In the genomic region with DNA sequence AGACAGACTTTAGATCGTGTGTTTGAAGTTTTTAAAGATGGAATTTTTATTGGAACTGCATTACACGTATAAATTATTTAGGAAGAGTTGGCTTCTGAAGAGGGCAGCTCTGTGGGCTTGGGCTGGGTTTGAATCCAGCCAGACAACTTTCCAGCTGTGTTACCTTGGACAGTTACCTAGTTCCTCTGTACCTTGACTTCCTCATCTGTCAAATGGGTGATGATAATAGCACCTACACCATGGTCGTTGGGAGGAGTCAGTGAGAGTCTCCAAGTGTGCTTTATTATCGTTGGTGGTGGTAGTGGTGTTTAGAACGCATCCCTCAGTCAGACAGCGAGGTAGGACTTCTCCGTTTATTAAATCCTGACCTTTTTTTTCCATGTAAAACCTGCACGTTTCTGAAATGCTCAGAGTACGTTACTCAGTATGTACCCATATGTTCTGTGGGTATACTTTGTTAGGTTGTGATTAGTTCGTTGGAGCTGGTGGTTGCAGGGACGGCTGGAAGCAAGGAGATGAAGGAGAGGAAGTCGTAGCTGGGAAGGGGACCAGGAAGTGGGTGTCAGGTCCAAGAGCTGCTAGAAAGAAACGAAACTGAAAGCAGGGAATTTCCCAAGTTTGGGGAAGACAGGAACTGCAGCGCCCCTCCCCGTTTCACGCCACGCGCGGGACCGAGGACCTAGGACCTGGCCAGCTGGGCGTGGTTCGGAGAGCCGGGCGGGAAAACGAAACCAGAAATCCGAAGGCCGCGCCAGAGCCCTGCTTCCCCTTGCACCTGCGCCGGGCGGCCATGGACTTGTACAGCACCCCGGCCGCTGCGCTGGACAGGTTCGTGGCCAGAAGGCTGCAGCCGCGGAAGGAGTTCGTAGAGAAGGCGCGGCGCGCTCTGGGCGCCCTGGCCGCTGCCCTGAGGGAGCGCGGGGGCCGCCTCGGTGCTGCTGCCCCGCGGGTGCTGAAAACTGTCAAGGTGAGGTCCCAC, we compare ENCODE assay signal across 1 cellular context.
A peak's percentile ranks its signal among the peaks of the same experiment; 100 is the strongest.
TF ChIP-seq lines count a peak whose summit lies in the region.

A gene with protein sequence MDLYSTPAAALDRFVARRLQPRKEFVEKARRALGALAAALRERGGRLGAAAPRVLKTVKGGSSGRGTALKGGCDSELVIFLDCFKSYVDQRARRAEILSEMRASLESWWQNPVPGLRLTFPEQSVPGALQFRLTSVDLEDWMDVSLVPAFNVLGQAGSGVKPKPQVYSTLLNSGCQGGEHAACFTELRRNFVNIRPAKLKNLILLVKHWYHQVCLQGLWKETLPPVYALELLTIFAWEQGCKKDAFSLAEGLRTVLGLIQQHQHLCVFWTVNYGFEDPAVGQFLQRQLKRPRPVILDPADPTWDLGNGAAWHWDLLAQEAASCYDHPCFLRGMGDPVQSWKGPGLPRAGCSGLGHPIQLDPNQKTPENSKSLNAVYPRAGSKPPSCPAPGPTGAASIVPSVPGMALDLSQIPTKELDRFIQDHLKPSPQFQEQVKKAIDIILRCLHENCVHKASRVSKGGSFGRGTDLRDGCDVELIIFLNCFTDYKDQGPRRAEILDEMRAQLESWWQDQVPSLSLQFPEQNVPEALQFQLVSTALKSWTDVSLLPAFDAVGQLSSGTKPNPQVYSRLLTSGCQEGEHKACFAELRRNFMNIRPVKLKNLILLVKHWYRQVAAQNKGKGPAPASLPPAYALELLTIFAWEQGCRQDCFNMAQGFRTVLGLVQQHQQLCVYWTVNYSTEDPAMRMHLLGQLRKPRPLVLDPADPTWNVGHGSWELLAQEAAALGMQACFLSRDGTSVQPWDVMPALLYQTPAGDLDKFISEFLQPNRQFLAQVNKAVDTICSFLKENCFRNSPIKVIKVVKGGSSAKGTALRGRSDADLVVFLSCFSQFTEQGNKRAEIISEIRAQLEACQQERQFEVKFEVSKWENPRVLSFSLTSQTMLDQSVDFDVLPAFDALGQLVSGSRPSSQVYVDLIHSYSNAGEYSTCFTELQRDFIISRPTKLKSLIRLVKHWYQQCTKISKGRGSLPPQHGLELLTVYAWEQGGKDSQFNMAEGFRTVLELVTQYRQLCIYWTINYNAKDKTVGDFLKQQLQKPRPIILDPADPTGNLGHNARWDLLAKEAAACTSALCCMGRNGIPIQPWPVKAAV (plus strand): TSS at position 734 of the 979 bp plus-strand sequence. CDS start 57 bp downstream, at position 791.

TF ChIP-seq in HEK293, 187 proteins besides CTCF, POLR2A, EP300 and RAD21 (continued from another document and continues in another):
- TF ChIP-seq, protein P1, sequence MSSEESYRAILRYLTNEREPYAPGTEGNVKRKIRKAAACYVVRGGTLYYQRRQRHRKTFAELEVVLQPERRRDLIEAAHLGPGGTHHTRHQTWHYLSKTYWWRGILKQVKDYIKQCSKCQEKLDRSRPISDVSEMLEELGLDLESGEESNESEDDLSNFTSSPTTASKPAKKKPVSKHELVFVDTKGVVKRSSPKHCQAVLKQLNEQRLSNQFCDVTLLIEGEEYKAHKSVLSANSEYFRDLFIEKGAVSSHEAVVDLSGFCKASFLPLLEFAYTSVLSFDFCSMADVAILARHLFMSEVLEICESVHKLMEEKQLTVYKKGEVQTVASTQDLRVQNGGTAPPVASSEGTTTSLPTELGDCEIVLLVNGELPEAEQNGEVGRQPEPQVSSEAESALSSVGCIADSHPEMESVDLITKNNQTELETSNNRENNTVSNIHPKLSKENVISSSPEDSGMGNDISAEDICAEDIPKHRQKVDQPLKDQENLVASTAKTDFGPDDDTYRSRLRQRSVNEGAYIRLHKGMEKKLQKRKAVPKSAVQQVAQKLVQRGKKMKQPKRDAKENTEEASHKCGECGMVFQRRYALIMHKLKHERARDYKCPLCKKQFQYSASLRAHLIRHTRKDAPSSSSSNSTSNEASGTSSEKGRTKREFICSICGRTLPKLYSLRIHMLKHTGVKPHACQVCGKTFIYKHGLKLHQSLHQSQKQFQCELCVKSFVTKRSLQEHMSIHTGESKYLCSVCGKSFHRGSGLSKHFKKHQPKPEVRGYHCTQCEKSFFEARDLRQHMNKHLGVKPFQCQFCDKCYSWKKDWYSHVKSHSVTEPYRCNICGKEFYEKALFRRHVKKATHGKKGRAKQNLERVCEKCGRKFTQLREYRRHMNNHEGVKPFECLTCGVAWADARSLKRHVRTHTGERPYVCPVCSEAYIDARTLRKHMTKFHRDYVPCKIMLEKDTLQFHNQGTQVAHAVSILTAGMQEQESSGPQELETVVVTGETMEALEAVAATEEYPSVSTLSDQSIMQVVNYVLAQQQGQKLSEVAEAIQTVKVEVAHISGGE (tag by site-specific recombination; conservative IDR thresholded peaks at IDR 0.05; ENCODE audit: low read depth): peak; percentile 59
- TF ChIP-seq ZNF626 (tag by site-specific recombination; IDR thresholded peaks at IDR 0.05): no peak
- no peak for TF ChIP-seq ZNF624 (tag by site-specific recombination; IDR thresholded peaks at IDR 0.05)
- TF ChIP-seq, protein P2, sequence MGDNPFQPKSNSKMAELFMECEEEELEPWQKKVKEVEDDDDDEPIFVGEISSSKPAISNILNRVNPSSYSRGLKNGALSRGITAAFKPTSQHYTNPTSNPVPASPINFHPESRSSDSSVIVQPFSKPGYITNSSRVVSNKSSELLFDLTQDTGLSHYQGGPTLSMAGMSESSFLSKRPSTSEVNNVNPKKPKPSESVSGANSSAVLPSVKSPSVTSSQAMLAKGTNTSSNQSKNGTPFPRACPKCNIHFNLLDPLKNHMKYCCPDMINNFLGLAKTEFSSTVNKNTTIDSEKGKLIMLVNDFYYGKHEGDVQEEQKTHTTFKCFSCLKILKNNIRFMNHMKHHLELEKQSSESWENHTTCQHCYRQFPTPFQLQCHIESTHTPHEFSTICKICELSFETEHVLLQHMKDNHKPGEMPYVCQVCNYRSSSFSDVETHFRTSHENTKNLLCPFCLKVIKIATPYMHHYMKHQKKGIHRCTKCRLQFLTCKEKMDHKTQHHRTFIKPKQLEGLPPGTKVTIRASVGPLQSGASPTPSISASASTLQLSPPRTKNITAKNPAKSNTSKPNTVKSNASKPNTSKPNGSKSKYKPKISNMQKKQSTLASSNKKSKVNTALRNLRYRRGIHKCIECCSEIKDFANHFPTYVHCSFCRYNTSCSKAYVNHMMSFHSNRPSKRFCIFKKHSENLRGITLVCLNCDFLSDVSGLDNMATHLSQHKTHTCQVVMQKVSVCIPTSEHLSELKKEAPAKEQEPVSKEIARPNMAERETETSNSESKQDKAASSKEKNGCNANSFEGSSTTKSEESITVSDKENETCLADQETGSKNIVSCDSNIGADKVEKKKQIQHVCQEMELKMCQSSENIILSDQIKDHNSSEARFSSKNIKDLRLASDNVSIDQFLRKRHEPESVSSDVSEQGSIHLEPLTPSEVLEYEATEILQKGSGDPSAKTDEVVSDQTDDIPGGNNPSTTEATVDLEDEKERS (tag by site-specific recombination; IDR thresholded peaks at IDR 0.05): no peak
- no peak for TF ChIP-seq ZNF837 (tag by site-specific recombination; IDR thresholded peaks at IDR 0.05)
- no peak; the same call in 1 of the 2 replicates for TF ChIP-seq ZNF707 (tag by site-specific recombination; IDR thresholded peaks at IDR 0.05)
- TF ChIP-seq, protein P3, sequence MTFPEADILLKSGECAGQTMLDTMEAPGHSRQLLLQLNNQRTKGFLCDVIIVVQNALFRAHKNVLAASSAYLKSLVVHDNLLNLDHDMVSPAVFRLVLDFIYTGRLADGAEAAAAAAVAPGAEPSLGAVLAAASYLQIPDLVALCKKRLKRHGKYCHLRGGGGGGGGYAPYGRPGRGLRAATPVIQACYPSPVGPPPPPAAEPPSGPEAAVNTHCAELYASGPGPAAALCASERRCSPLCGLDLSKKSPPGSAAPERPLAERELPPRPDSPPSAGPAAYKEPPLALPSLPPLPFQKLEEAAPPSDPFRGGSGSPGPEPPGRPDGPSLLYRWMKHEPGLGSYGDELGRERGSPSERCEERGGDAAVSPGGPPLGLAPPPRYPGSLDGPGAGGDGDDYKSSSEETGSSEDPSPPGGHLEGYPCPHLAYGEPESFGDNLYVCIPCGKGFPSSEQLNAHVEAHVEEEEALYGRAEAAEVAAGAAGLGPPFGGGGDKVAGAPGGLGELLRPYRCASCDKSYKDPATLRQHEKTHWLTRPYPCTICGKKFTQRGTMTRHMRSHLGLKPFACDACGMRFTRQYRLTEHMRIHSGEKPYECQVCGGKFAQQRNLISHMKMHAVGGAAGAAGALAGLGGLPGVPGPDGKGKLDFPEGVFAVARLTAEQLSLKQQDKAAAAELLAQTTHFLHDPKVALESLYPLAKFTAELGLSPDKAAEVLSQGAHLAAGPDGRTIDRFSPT (tag by site-specific recombination; IDR thresholded peaks at IDR 0.05): no peak
- TF ChIP-seq KLF8 (tag by site-specific recombination; IDR thresholded peaks at IDR 0.05): peak; percentile 32; the same call in 1 of the 2 replicates
- TF ChIP-seq, protein P4, sequence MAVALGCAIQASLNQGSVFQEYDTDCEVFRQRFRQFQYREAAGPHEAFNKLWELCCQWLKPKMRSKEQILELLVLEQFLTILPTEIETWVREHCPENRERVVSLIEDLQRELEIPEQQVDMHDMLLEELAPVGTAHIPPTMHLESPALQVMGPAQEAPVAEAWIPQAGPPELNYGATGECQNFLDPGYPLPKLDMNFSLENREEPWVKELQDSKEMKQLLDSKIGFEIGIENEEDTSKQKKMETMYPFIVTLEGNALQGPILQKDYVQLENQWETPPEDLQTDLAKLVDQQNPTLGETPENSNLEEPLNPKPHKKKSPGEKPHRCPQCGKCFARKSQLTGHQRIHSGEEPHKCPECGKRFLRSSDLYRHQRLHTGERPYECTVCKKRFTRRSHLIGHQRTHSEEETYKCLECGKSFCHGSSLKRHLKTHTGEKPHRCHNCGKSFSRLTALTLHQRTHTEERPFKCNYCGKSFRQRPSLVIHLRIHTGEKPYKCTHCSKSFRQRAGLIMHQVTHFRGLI (tag by site-specific recombination; IDR thresholded peaks at IDR 0.05): no peak
- no peak for TF ChIP-seq ZNF221 (tag by site-specific recombination; IDR thresholded peaks at IDR 0.05; ENCODE audit: borderline replicate concordance)
- TF ChIP-seq ZXDB (tag by site-specific recombination; IDR thresholded peaks at IDR 0.05): 0 out of 2 replicates have a peak, but pooled peaks have one; percentile 32
- peak; percentile 58 for TF ChIP-seq KLF16 (tag by site-specific recombination; IDR thresholded peaks at IDR 0.05)
- TF ChIP-seq, protein P5, sequence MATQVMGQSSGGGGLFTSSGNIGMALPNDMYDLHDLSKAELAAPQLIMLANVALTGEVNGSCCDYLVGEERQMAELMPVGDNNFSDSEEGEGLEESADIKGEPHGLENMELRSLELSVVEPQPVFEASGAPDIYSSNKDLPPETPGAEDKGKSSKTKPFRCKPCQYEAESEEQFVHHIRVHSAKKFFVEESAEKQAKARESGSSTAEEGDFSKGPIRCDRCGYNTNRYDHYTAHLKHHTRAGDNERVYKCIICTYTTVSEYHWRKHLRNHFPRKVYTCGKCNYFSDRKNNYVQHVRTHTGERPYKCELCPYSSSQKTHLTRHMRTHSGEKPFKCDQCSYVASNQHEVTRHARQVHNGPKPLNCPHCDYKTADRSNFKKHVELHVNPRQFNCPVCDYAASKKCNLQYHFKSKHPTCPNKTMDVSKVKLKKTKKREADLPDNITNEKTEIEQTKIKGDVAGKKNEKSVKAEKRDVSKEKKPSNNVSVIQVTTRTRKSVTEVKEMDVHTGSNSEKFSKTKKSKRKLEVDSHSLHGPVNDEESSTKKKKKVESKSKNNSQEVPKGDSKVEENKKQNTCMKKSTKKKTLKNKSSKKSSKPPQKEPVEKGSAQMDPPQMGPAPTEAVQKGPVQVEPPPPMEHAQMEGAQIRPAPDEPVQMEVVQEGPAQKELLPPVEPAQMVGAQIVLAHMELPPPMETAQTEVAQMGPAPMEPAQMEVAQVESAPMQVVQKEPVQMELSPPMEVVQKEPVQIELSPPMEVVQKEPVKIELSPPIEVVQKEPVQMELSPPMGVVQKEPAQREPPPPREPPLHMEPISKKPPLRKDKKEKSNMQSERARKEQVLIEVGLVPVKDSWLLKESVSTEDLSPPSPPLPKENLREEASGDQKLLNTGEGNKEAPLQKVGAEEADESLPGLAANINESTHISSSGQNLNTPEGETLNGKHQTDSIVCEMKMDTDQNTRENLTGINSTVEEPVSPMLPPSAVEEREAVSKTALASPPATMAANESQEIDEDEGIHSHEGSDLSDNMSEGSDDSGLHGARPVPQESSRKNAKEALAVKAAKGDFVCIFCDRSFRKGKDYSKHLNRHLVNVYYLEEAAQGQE (tag by site-specific recombination; IDR thresholded peaks at IDR 0.05): 0 out of 2 replicates have a peak, but pooled peaks have one; percentile 22
- peak; percentile 69 for TF ChIP-seq KLF1 (tag by site-specific recombination; IDR thresholded peaks at IDR 0.05)
- TF ChIP-seq ZSCAN16 (tag by site-specific recombination; IDR thresholded peaks at IDR 0.05): no peak
- TF ChIP-seq BCL11A (tag by site-specific recombination; IDR thresholded peaks at IDR 0.05; ENCODE audit: low read depth): peak; percentile 38; the same call in 1 of the 2 replicates
- TF ChIP-seq, protein P6, sequence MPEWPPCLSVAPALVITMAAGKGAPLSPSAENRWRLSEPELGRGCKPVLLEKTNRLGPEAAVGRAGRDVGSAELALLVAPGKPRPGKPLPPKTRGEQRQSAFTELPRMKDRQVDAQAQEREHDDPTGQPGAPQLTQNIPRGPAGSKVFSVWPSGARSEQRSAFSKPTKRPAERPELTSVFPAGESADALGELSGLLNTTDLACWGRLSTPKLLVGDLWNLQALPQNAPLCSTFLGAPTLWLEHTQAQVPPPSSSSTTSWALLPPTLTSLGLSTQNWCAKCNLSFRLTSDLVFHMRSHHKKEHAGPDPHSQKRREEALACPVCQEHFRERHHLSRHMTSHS (tag by site-specific recombination; IDR thresholded peaks at IDR 0.05): no peak
- TF ChIP-seq, protein P7, sequence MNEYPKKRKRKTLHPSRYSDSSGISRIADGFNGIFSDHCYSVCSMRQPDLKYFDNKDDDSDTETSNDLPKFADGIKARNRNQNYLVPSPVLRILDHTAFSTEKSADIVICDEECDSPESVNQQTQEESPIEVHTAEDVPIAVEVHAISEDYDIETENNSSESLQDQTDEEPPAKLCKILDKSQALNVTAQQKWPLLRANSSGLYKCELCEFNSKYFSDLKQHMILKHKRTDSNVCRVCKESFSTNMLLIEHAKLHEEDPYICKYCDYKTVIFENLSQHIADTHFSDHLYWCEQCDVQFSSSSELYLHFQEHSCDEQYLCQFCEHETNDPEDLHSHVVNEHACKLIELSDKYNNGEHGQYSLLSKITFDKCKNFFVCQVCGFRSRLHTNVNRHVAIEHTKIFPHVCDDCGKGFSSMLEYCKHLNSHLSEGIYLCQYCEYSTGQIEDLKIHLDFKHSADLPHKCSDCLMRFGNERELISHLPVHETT (tag by site-specific recombination; IDR thresholded peaks at IDR 0.05): no peak
- no peak for TF ChIP-seq ZNF549 (tag by site-specific recombination; IDR thresholded peaks at IDR 0.05)
- no peak for TF ChIP-seq ZNF48 (tag by site-specific recombination; IDR thresholded peaks at IDR 0.05)
- TF ChIP-seq MZF1 (tag by site-specific recombination; IDR thresholded peaks at IDR 0.05; ENCODE audit: borderline replicate concordance): no peak
- TF ChIP-seq KLF9 (tag by site-specific recombination; IDR thresholded peaks at IDR 0.05; ENCODE audit: low read depth): peak; percentile 71
- TF ChIP-seq ZNF132 (tag by site-specific recombination; IDR thresholded peaks at IDR 0.05; ENCODE audit: borderline replicate concordance): no peak
- no peak for TF ChIP-seq ZNF214 (tag by site-specific recombination; IDR thresholded peaks at IDR 0.05; ENCODE audit: borderline replicate concordance)
- TF ChIP-seq ZNF391 (tag by site-specific recombination; IDR thresholded peaks at IDR 0.05; ENCODE audit: borderline replicate concordance, low read depth): no peak
- no peak for TF ChIP-seq TCF7L2 (IDR thresholded peaks at IDR 0.05; ENCODE audit: borderline replicate concordance, low read depth, low read length)
- no peak for TF ChIP-seq OSR2 (tag by site-specific recombination; IDR thresholded peaks at IDR 0.05)
- 0 out of 2 replicates have a peak, but pooled peaks have one; percentile 13 for TF ChIP-seq ZNF366 (tag by site-specific recombination; conservative IDR thresholded peaks at IDR 0.05)
